8 cellular contexts compared by ENCODE assay signal in the genomic region with DNA sequence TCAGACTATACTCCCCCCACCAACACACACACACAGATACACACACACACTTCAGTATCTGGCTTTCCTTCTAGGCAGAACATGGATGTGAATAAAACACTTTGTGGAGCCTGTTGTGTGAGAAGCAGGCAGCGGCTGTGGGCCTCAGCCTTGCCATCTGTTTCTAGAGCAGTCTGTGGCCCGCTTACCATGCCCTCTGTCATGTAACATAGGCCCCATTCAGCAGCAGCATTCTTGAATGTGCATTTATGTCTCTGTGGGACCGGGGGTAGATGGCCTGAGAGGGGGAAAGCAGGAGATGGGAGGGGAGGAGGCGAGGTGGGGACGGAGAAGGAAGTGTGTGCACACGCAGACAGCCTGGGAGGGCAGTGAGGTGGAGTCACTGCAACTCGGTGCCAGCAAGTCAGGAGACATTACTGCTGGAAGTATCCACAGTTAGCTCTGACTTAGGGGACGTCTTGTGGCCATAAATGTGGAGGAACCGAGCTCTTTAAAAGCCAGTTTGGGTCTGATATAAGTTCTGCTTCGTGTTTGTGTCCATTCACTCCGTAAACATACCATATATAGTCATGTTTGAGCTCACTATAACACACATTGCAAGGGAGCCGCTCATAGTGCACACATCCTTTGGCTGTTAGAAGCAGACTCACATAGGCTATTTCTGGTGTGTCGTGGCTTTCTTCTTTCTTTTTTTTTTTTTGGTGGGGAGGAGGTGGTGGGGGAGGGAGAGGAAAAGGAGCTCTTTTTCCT. TPM values are rescaled to one million over a fixed set of nuclear protein-coding genes. Genes with fewer than 3 reads are reported as not detected.
DNase-seq lines count a peak whose midpoint lies in the region; ATAC-seq and TF ChIP-seq lines count a peak whose summit lies in the region.

No MANE protein-coding gene starts in this region.

- no peaks in the 10 kb centered on the region for H4K20me1 ChIP-seq in hepatocyte (ENCODE audit: insufficient read depth, poor library complexity, severe bottlenecking)

- 18% methylated on average over 13 of the region's 13 CpGs for WGBS in hepatocyte (ENCODE audit: low lambda C conversion rate, missing lambda C conversion rate)

- peak overlapping the region; percentile 22 for H3K4me3 ChIP-seq in adipocyte (ENCODE audit: low read length)
- H3K4me3 ChIP-seq in hepatocyte, result no peak overlapping the region
- no peak overlapping the region for H3K4me3 ChIP-seq in skin epidermis

- H3K27me3 ChIP-seq in adipocyte (replicated peaks; ENCODE audit: control insufficient read depth, insufficient read depth, low read length) (no peaks in the 10 kb centered on the region), hepatocyte (no peaks in the 10 kb centered on the region)

- H3K4me1 ChIP-seq in adipocyte (ENCODE audit: control insufficient read depth, insufficient read depth, low read length) (peaks cover 65% of the 10 kb centered on the region), hepatocyte (ENCODE audit: insufficient read depth) (peaks cover 64% of the 10 kb centered on the region)

- H3K9me2 ChIP-seq in hepatocyte (replicated peaks; ENCODE audit: insufficient read depth), result no peaks in the 10 kb centered on the region

- peak overlapping the region; percentile 56 for H3K9ac ChIP-seq in adipocyte (ENCODE audit: low read length)

- H3K79me2 ChIP-seq in hepatocyte, result peaks cover 100% of the 10 kb centered on the region

- no peak overlapping the region for H2AFZ ChIP-seq in hepatocyte

- peak; percentile 54 for ATAC-seq in GM21825 (IDR thresholded peaks at IDR 0.05; ENCODE audit: unreplicated experiment)

- H3K36me3 ChIP-seq in adipocyte (ENCODE audit: control insufficient read depth, insufficient read depth, low read length, severe bottlenecking) (no peaks in the 10 kb centered on the region), hepatocyte (replicated peaks; ENCODE audit: insufficient read depth, low read depth) (no peaks in the 10 kb centered on the region)

- H3K9me3 ChIP-seq in adipocyte (ENCODE audit: control insufficient read depth, low read length), result no peaks in the 10 kb centered on the region
- no peaks in the 10 kb centered on the region for H3K9me3 ChIP-seq in hepatocyte (ENCODE audit: low read depth)

- TF ChIP-seq CTCF in hepatocyte (IDR thresholded peaks at IDR 0.05; ENCODE audit: poor library complexity), result no peak

- H3K4me2 ChIP-seq in hepatocyte, result peak overlapping the region; percentile 61

- DNase-seq in EH (ENCODE audit: low read depth) (peak; percentile 84), MV-4-11 (lab: John Stamatoyannopoulos, UW) (peak; percentile 81), adipocyte (ENCODE audit: low read depth) (peak; percentile 52), hepatocyte (ENCODE audit: low spot score) (peak; percentile 56), T-helper 9 cell (no peak), COLO668 (lab: John Stamatoyannopoulos, UW; ENCODE audit: unreplicated experiment) (no peak)

- peak overlapping the region; percentile 99 for H3K27ac ChIP-seq in hepatocyte
- peak overlapping the region in 19 of 21 experiments; percentile 18 to 89 (median 79) for H3K27ac ChIP-seq in skin epidermis

RNA-seq across cellular contexts. Expression of gene RREB1, which starts 38.5 kb away (rescaled TPM):
- total RNA-seq in hepatocyte, result 23.6 and 28.7 TPM in 2 replicates
- polyA plus RNA-seq in hepatocyte, result 15.2 and 19.7 TPM in 2 replicates

Comparison
In these comparisons a context has a peak if more than half of its experiments do, and no peak if none do; other contexts are left out.
1. DNase-seq: peak in EH (single experiment), MV-4-11 (single experiment), adipocyte (single experiment) and hepatocyte (single experiment); none in T-helper 9 cell (single experiment) and COLO668 (single experiment).